Comparison of ENCODE assay signal across 24 cellular contexts in the genomic region with DNA sequence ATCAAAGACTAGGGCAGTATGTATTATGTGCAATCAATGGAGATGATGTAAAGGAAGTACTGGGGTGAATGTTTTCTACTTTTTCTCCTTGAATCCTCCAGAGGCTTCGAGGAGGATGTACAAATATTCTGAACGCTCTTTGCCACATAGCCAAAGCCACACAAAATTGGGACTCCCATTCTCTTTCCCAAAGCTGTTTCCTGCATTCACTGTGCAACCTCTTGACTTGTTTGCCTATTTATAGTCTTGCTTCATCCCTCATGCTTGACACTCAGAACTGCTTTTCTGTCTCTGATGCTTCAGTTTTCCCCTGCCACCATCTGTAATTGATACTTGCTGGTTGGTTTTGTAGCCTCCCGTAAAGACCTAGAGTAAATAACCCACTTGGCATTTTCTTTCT.
"Had no signal": no experiment of that assay in that cellular context is flagged by ENCODE, and none has a peak within 500 bp of the region (broad histone marks: within the 10 kb centered on the region; RNA-seq: fewer than 3 reads in every experiment).

No MANE protein-coding gene starts in this region.

- H3K36me3 ChIP-seq: breast epithelium, colonic mucosa, gastrocnemius medialis, neutrophil, ovary, right atrium auricular region, upper lobe of left lung had no signal

- H3K4me1 ChIP-seq: breast epithelium, colonic mucosa, gastrocnemius medialis, psoas muscle, right atrium auricular region had no signal

- H3K27ac ChIP-seq: breast epithelium, colonic mucosa, dorsolateral prefrontal cortex, gastrocnemius medialis, neutrophil, ovary, psoas muscle, right atrium auricular region, upper lobe of left lung had no signal

- DNase-seq: activated B cell treated with CpG ODN at 0.5 μM for 24 hours; activated CD4-positive, alpha-beta T cell treated with anti-CD3 and anti-CD28 coated beads for 36 hours; activated CD4-positive, alpha-beta T cell treated with anti-CD3 and anti-CD28 coated beads, Interleukin-2, amount 50 U/mL, for 48 hours; activated CD8-positive, alpha-beta memory T cell treated with anti-CD3 and anti-CD28 coated beads, Interleukin-2, amount 50 U/mL, for 48 hours; activated naive CD4-positive, alpha-beta T cell treated with Interleukin-2 at 50 U/mL for 16 hours; activated naive CD8-positive, alpha-beta T cell treated with anti-CD3 and anti-CD28 coated beads, Interleukin-2, amount 10 ng/mL, durations not matched to agents 7 days and 5 days; activated T-cell treated with anti-CD3 and anti-CD28 coated beads, Interleukin-2, amount 50 U/mL, for 4 hours; amniotic stem cell; colonic mucosa; dorsolateral prefrontal cortex; effector memory CD8-positive, alpha-beta T cell; gastrocnemius medialis; hippocampal formation; left ventricle myocardium superior; mammary epithelial cell; natural killer cell; ovary; psoas muscle; stimulated activated CD4-positive, alpha-beta T cell treated with anti-CD3 and anti-CD28 coated beads, Interleukin-4, amount 100 ng/mL, for 24 hours; stimulated activated naive CD4-positive, alpha-beta T cell treated with Interleukin-2 at 50 U/mL for 16 hours; upper lobe of left lung had no signal

- H3K27me3 ChIP-seq: breast epithelium, colonic mucosa, dorsolateral prefrontal cortex, gastrocnemius medialis, neutrophil, ovary, right atrium auricular region, upper lobe of left lung had no signal

- H3K4me3 ChIP-seq: breast epithelium, colonic mucosa, dorsolateral prefrontal cortex, gastrocnemius medialis, ovary, psoas muscle, right atrium auricular region, upper lobe of left lung had no signal

- H3K9me3 ChIP-seq: breast epithelium, colonic mucosa, gastrocnemius medialis, neutrophil, ovary, psoas muscle, right atrium auricular region, upper lobe of left lung had no signal
